1 cellular context compared by ENCODE assay signal in genomic region chr7:6553460-6554044, GRCh38.
TF ChIP-seq lines count a peak whose summit lies in the region.

No MANE protein-coding gene starts in this region.

TF ChIP-seq in GM12878, 131 proteins besides CTCF, POLR2A, EP300 and RAD21:
- TF ChIP-seq NR2F1 (conservative IDR thresholded peaks at IDR 0.05) (no peak), SPI1 (IDR thresholded peaks at IDR 0.05; ENCODE audit: borderline replicate concordance, insufficient read depth, low read depth, low read length) (no peak), ZNF592 (IDR thresholded peaks at IDR 0.05) (no peak), ATF7 (IDR thresholded peaks at IDR 0.05; ENCODE audit: low read depth) (no peak), BCL3 (IDR thresholded peaks at IDR 0.05; ENCODE audit: borderline replicate concordance, insufficient read depth, low read depth, low read length, poor library complexity, severe bottlenecking) (no peak), EGR1 (IDR thresholded peaks at IDR 0.05; ENCODE audit: borderline replicate concordance in 1 of 2, low read depth in 2 of 2, low read length in 2 of 2) (no peak), PKNOX1 (IDR thresholded peaks at IDR 0.05) (no peak), ZBTB11 (CRISPR knock-in tag; IDR thresholded peaks at IDR 0.05) (no peak), PML (IDR thresholded peaks at IDR 0.05; ENCODE audit: low read length) (no peak), HSF1 (IDR thresholded peaks at IDR 0.05; ENCODE audit: low read depth, low read length) (no peak), BHLHE40 (IDR thresholded peaks at IDR 0.05; ENCODE audit: borderline replicate concordance in 1 of 2, low read depth in 2 of 2, low read length in 1 of 2) (no peak), ZBTB33 (IDR thresholded peaks at IDR 0.05) (no peak), RELB (IDR thresholded peaks at IDR 0.05; ENCODE audit: low read depth) (no peak)
